20 cellular contexts compared by ENCODE assay signal in genomic region chr12:843609-844008, GRCh38.
DNase-seq lines count a peak whose midpoint lies in the region; ATAC-seq and TF ChIP-seq lines count a peak whose summit lies in the region.
"Had no signal": no experiment of that assay in that cellular context is flagged by ENCODE, and none has a peak within 500 bp of the region (broad histone marks: within the 10 kb centered on the region; RNA-seq: fewer than 3 reads in every experiment).

No MANE protein-coding gene starts in this region.

- H2AK9ac ChIP-seq in IMR-90 (replicated peaks; ENCODE audit: low read depth, low read length, poor library complexity), result no peak overlapping the region

- H3K4me2 ChIP-seq in IMR-90 (ENCODE audit: low read depth, low read length) (no peak overlapping the region), OCI-LY7 (ENCODE audit: low read length) (no peak overlapping the region)
- H3K4me2 ChIP-seq: GM23338 had no signal

- H2BK120ac ChIP-seq in IMR-90 (ENCODE audit: low read depth, low read length), result no peak overlapping the region

- TF ChIP-seq POLR2A in IMR-90 (IDR thresholded peaks at IDR 0.05; ENCODE audit: low read depth, low read length), result no peak

- H3K56ac ChIP-seq in IMR-90 (ENCODE audit: extremely low read depth, insufficient read depth, low read length), result no peak overlapping the region

- DNase-seq in EH (ENCODE audit: low read depth) (peak; percentile 76), IMR-90 (peak; percentile 55), astrocyte of the spinal cord (ENCODE audit: low read depth, low spot score) (peak; percentile 38), iris pigment epithelial cell (ENCODE audit: low read depth) (peak; percentile 40), NCI-H2227 treated with DMSO at 0.1 percent for 48 hours (lab: John Stamatoyannopoulos, UW) (no peak), aorta (no peak), OCI-LY7 (ENCODE audit: low spot score) (no peak)
- DNase-seq: activated CD4-positive, alpha-beta T cell treated with anti-CD3 and anti-CD28 coated beads for 4 hours; anterior cingulate cortex; C1 segment of cervical spinal cord; cortex of kidney; DMS153; KG1; left lung; NCI-H69; stimulated activated CD4-positive, alpha-beta T cell treated with anti-CD3 and anti-CD28 coated beads, Interleukin-15, amount 100 ng/mL, for 24 hours; stimulated activated naive B cell treated with anti-CD40 and anti-IgM and Interleukin-4, amounts not matched to agents 10 μg/mL and 1 μg/mL and 100 μg/mL, for 72 hours; thyroid gland had no signal

- CTCF ChIA-PET in IMR-90 (lab: Yijun Ruan, JAX) (no interaction called here), OCI-LY7 (lab: Charles Lee; ENCODE audit: unreplicated experiment) (no interaction called here)

- H3K14ac ChIP-seq in IMR-90 (replicated peaks; ENCODE audit: low read depth, low read length), result 0 out of 2 replicates have a peak overlapping the region, but pooled peaks have one; percentile 37

- no peak overlapping the region for H4K91ac ChIP-seq in IMR-90 (ENCODE audit: insufficient read depth, low read depth, low read length)

- H3K36me3 ChIP-seq in IMR-90 (ENCODE audit: control insufficient read depth, insufficient read depth, low read length), result 0 out of 2 replicates have a peak, but pooled peaks cover 3% of the 10 kb centered on the region
- no peaks in the 10 kb centered on the region for H3K36me3 ChIP-seq in aorta (ENCODE audit: control insufficient read depth in 1 of 2, insufficient read depth in 2 of 2, low read length in 1 of 2)
- peaks cover 25% of the 10 kb centered on the region for H3K36me3 ChIP-seq in OCI-LY7 (ENCODE audit: insufficient read depth, low read length)
- H3K36me3 ChIP-seq: thyroid gland had no signal

- no peak overlapping the region for H3K4ac ChIP-seq in IMR-90 (ENCODE audit: low read depth, low read length)

- H3K79me1 ChIP-seq in IMR-90 (ENCODE audit: low read depth in 1 of 2, low read length in 2 of 2), result peaks cover 15 to 43% of the 10 kb centered on the region in 2 experiments; a peak in 3 of 4 replicates

- no peak overlapping the region for H2BK20ac ChIP-seq in IMR-90 (ENCODE audit: low read depth, low read length)

- H3K27ac ChIP-seq in IMR-90 (ENCODE audit: insufficient read depth, low read length) (no peak overlapping the region), aorta (ENCODE audit: low read depth in 1 of 2, low read length in 2 of 2) (no peak overlapping the region), OCI-LY7 (ENCODE audit: low read depth, low read length, poor library complexity, severe bottlenecking) (no peak overlapping the region)
- H3K27ac ChIP-seq: left lung, thyroid gland had no signal

- POLR2A ChIA-PET in IMR-90 (lab: Charles Lee; ENCODE audit: unreplicated experiment), result no interaction called here
- POLR2A ChIA-PET in OCI-LY7 (lab: Charles Lee), result interaction anchor here (0.6 kb wide), 1 partner anchor 130 kb away, joined by 3 read pairs; no protein-coding TSS in a partner anchor

- BruUV-seq in IMR-90 (replicated peaks; lab: Mats Ljungman, UMichigan), result no TSS peak
- BruUV-seq in OCI-LY7 (replicated peaks; lab: Mats Ljungman, UMichigan), result no TSS peak

- H3K79me2 ChIP-seq in OCI-LY7 (ENCODE audit: insufficient read depth, low read depth, low read length), result no peaks in the 10 kb centered on the region

- TF ChIP-seq CTCF in IMR-90 (conservative IDR thresholded peaks at IDR 0.05; ENCODE audit: low read depth, low read length) (no peak), astrocyte of the spinal cord (IDR thresholded peaks at IDR 0.05; ENCODE audit: low read depth, low read length) (no peak), OCI-LY7 (conservative IDR thresholded peaks at IDR 0.05; ENCODE audit: low read length) (no peak)

- H4K20me1 ChIP-seq in IMR-90 (ENCODE audit: insufficient read depth, low read length), result 0 out of 2 replicates have a peak, but pooled peaks cover 4% of the 10 kb centered on the region
- H4K20me1 ChIP-seq in OCI-LY7 (ENCODE audit: insufficient read depth, low read length), result peaks cover 6% of the 10 kb centered on the region; the same call in 1 of the 2 replicates

- no peak overlapping the region for H3K4me3 ChIP-seq in IMR-90 (ENCODE audit: insufficient read depth, low read depth, low read length)
- H3K4me3 ChIP-seq in astrocyte of the spinal cord (ENCODE audit: low read depth, low read length), result no peak overlapping the region
- no peak overlapping the region for H3K4me3 ChIP-seq in aorta (ENCODE audit: low read length in 2 of 2)
- H3K4me3 ChIP-seq in OCI-LY7 (ENCODE audit: low read depth, low read length, poor library complexity, severe bottlenecking), result no peak overlapping the region
- H3K4me3 ChIP-seq: GM23338, left lung, thyroid gland had no signal

- no peak overlapping the region for H4K5ac ChIP-seq in IMR-90 (ENCODE audit: low read depth, low read length)

- H3K23ac ChIP-seq in IMR-90 (ENCODE audit: low read depth, low read length), result no peak overlapping the region

- H3K9ac ChIP-seq in IMR-90 (ENCODE audit: low read depth, low read length), result no peak overlapping the region

- H3K27me3 ChIP-seq in IMR-90 (ENCODE audit: control insufficient read depth, insufficient read depth, low read length) (no peaks in the 10 kb centered on the region), aorta (ENCODE audit: control insufficient read depth in 1 of 2, insufficient read depth in 2 of 2, low read length in 1 of 2) (no peaks in the 10 kb centered on the region)
- H3K27me3 ChIP-seq: left lung, thyroid gland had no signal

- H2BK15ac ChIP-seq in IMR-90 (ENCODE audit: low read depth, low read length), result no peak overlapping the region

- H3K9me1 ChIP-seq in IMR-90 (ENCODE audit: insufficient read depth, low read length), result no peaks in the 10 kb centered on the region

- TF ChIP-seq RAD21 in IMR-90 (IDR thresholded peaks at IDR 0.05; ENCODE audit: low read length), result no peak

- ATAC-seq in IMR-90 (ENCODE audit: low read depth), result peak; percentile 42
- ATAC-seq in aorta (ENCODE audit: low FRiP score), result no peak
- ATAC-seq in HG02970 (IDR thresholded peaks at IDR 0.05; ENCODE audit: low FRiP score, unreplicated experiment), result no peak
- ATAC-seq: GM23338; left lung; stimulated activated naive B cell treated with anti-CD40 and anti-IgM and Interleukin-4, amounts not matched to agents 10 μg/mL and 1 μg/mL and 100 μg/mL, for 72 hours had no signal

- no peak overlapping the region for H4K8ac ChIP-seq in IMR-90 (ENCODE audit: low read depth in 2 of 2, low read length in 2 of 2)

- H3K9me3 ChIP-seq in IMR-90 (ENCODE audit: control insufficient read depth, insufficient read depth, low read length) (no peaks in the 10 kb centered on the region), aorta (ENCODE audit: control insufficient read depth, low read length) (no peaks in the 10 kb centered on the region), OCI-LY7 (ENCODE audit: low read length) (no peaks in the 10 kb centered on the region)
- H3K9me3 ChIP-seq: left lung, thyroid gland had no signal

- no peaks in the 10 kb centered on the region for H3K4me1 ChIP-seq in IMR-90 (ENCODE audit: control insufficient read depth, insufficient read depth, low read length)
- H3K4me1 ChIP-seq in aorta (ENCODE audit: control insufficient read depth in 1 of 2, insufficient read depth in 2 of 2, low read length in 2 of 2), result no peaks in the 10 kb centered on the region
- H3K4me1 ChIP-seq in OCI-LY7 (ENCODE audit: insufficient read depth, low read length, poor library complexity, severe bottlenecking), result no peaks in the 10 kb centered on the region

- dilution Hi-C loops in IMR-90 (cut with HindIII; ENCODE audit: low sequenced_read_pairs, unreplicated experiment), result no loop called here

- no peak overlapping the region for H3K18ac ChIP-seq in IMR-90 (ENCODE audit: low read depth, low read length)

- intact Hi-C loops in IMR-90 (cut with micrococcal nuclease), result no loop called here
- intact Hi-C loops in aorta (cut with DNase I), result no loop called here
- intact Hi-C loops in OCI-LY7 (cut with micrococcal nuclease; ENCODE audit: unreplicated experiment), result no loop called here

- H2BK5ac ChIP-seq in IMR-90 (ENCODE audit: low read depth, low read length, poor library complexity, severe bottlenecking), result no peak overlapping the region

- in situ Hi-C loops in IMR-90 (cut with MboI; ENCODE audit: low sequenced_read_pairs), result no loop called here
- in situ Hi-C loops in astrocyte of the spinal cord (cut with HindIII; ENCODE audit: low sequenced_read_pairs), result no loop called here

- no peaks in the 10 kb centered on the region for H3K9me2 ChIP-seq in OCI-LY7 (ENCODE audit: insufficient read depth, low read length)

- no peak overlapping the region for H2AK5ac ChIP-seq in IMR-90 (ENCODE audit: low read depth, low read length)

- no peak overlapping the region for H2AFZ ChIP-seq in IMR-90 (replicated peaks; ENCODE audit: low read length, poor library complexity)
- H2AFZ ChIP-seq in OCI-LY7 (ENCODE audit: low read length), result no peak overlapping the region
- H2AFZ ChIP-seq: GM23338 had no signal

TF ChIP-seq in IMR-90, 13 proteins besides CTCF, POLR2A, EP300 and RAD21 (continues in another document):
- TF ChIP-seq CEBPB (IDR thresholded peaks at IDR 0.05; ENCODE audit: low read depth, low read length) (no peak), FOS (IDR thresholded peaks at IDR 0.05; ENCODE audit: low read depth, low read length) (no peak), RCOR1 (IDR thresholded peaks at IDR 0.05; ENCODE audit: insufficient replicate concordance, low read length) (no peak), RFX5 (IDR thresholded peaks at IDR 0.05; ENCODE audit: low read depth, low read length) (no peak), MXI1 (IDR thresholded peaks at IDR 0.05; ENCODE audit: borderline replicate concordance, low read depth, low read length) (no peak), NFE2L2 (IDR thresholded peaks at IDR 0.05; ENCODE audit: low read depth, low read length) (no peak), ELK1 (IDR thresholded peaks at IDR 0.05; ENCODE audit: borderline replicate concordance, low read depth, low read length) (no peak), MAZ (IDR thresholded peaks at IDR 0.05; ENCODE audit: borderline replicate concordance, low read depth, low read length) (no peak), CHD1 (IDR thresholded peaks at IDR 0.05; ENCODE audit: low read depth, low read length) (no peak)

Comparison
In these comparisons a context has a peak if more than half of its experiments do, and no peak if none do; other contexts are left out.
1. DNase-seq: peak in EH (single experiment), IMR-90 (single experiment), astrocyte of the spinal cord (single experiment) and iris pigment epithelial cell (single experiment); none in NCI-H2227 treated with DMSO at 0.1 percent for 48 hours (single experiment), aorta (0 of 2) and OCI-LY7 (single experiment).